31 cellular contexts compared by ENCODE assay signal in the genomic region with DNA sequence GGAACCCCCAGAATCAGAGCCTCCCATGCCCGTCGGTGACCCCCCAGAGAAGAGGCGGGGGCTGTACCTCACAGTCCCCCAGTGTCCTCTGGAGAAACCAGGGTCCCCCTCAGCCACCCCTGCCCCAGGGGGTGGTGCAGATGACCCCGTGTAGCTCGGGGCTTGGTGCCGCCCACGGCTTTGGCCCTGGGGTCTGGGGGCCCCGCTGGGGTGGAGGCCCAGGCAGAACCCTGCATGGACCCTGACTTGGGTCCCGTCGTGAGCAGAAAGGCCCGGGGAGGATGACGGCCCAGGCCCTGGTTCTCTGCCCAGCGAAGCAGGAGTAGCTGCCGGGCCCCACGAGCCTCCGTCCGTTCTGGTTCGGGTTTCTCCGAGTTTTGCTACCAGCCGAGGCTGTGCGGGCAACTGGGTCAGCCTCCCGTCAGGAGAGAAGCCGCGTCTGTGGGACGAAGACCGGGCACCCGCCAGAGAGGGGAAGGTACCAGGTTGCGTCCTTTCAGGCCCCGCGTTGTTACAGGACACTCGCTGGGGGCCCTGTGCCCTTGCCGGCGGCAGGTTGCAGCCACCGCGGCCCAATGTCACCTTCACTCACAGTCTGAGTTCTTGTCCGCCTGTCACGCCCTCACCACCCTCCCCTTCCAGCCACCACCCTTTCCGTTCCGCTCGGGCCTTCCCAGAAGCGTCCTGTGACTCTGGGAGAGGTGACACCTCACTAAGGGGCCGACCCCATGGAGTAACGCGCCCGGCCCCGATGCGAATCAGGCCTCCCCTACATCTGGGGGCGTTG. TPM values are rescaled to one million over a fixed set of nuclear protein-coding genes. Genes with fewer than 3 reads are reported as not detected.
"Had no signal": no experiment of that assay in that cellular context is flagged by ENCODE, and none has a peak within 500 bp of the region (broad histone marks: within the 10 kb centered on the region; RNA-seq: fewer than 3 reads in every experiment).

No MANE protein-coding gene starts in this region.

- FAIRE-seq: endometrium, islet of Langerhans, urothelium cell line had no signal

- H3K4me1 ChIP-seq: gastrocnemius medialis, heart right ventricle, left ventricle myocardium inferior, lower lobe of right lung, upper lobe of left lung had no signal

- H3K27me3 ChIP-seq: heart right ventricle, testis, upper lobe of left lung had no signal

- H3K36me3 Mint-ChIP-seq: naive B cell; natural killer cell treated with Interleukin-12 subunit alpha and Interleukin-12 subunit beta and Interleukin-15 and Interleukin-18, amount 100 ng/mL, for 72 hours; stimulated activated memory B cell treated with anti-CD40 and anti-IgM and Interleukin-4, amounts not matched to agents 10 μg/mL and 1 μg/mL and 100 μg/mL, for 72 hours had no signal

- H3K9me3 ChIP-seq: gastrocnemius medialis, heart right ventricle, left ventricle myocardium inferior, lower lobe of right lung, testis, tibial artery, upper lobe of left lung had no signal

- ATAC-seq: effector memory CD8-positive, alpha-beta T cell; gastrocnemius medialis; heart right ventricle; left cardiac atrium; lower lobe of right lung; natural killer cell treated with Interleukin-12 subunit alpha and Interleukin-12 subunit beta and Interleukin-15 and Interleukin-18, amount 100 ng/mL, for 72 hours; sciatic nerve; stimulated activated memory B cell treated with anti-CD40 and anti-IgM and Interleukin-4, amounts not matched to agents 10 μg/mL and 1 μg/mL and 100 μg/mL, for 72 hours; stimulated activated naive CD8-positive, alpha-beta T cell treated with anti-CD3 and anti-CD28 coated beads, Interleukin-15, Interleukin-2, amounts not matched to agents 100 U/mL and 50 U/mL, for 24 hours had no signal

- H3K36me3 ChIP-seq: gastrocnemius medialis, heart right ventricle, left ventricle myocardium inferior, lower lobe of right lung, upper lobe of left lung had no signal

- H3K4me3 ChIP-seq: gastrocnemius medialis, heart right ventricle, left ventricle myocardium inferior, lower lobe of right lung, testis, tibial artery, upper lobe of left lung had no signal

- H3K27ac ChIP-seq: gastrocnemius medialis, heart right ventricle, left ventricle myocardium inferior, lower lobe of right lung, parathyroid adenoma, testis, tibial artery, upper lobe of left lung had no signal

- DNase-seq: cerebellar nuclear complex; cortex of kidney; effector memory CD8-positive, alpha-beta T cell; foreskin fibroblast; gastrocnemius medialis; heart right ventricle; hippocampal formation; left cardiac atrium; left ventricle myocardium inferior; lower lobe of right lung; naive B cell; stimulated activated CD4-positive, alpha-beta T cell treated with anti-CD3 and anti-CD28 coated beads, Interleukin-4, amount 100 ng/mL, for 4 hours; stimulated activated naive CD8-positive, alpha-beta T cell treated with anti-CD3 and anti-CD28 coated beads, Interleukin-15, Interleukin-2, amounts not matched to agents 100 U/mL and 50 U/mL, for 24 hours; substantia nigra; tibial artery had no signal

- H3K9me3 Mint-ChIP-seq: effector memory CD8-positive, alpha-beta T cell; naive B cell; natural killer cell treated with Interleukin-12 subunit alpha and Interleukin-12 subunit beta and Interleukin-15 and Interleukin-18, amount 100 ng/mL, for 72 hours; neural crest cell; stimulated activated memory B cell treated with anti-CD40 and anti-IgM and Interleukin-4, amounts not matched to agents 10 μg/mL and 1 μg/mL and 100 μg/mL, for 72 hours had no signal

- H3K4me1 Mint-ChIP-seq: naive B cell; neural crest cell; stimulated activated memory B cell treated with anti-CD40 and anti-IgM and Interleukin-4, amounts not matched to agents 10 μg/mL and 1 μg/mL and 100 μg/mL, for 72 hours had no signal

- H3K27ac Mint-ChIP-seq: effector memory CD8-positive, alpha-beta T cell; naive B cell; natural killer cell treated with Interleukin-12 subunit alpha and Interleukin-12 subunit beta and Interleukin-15 and Interleukin-18, amount 100 ng/mL, for 72 hours; progenitor cell of endocrine pancreas; stimulated activated memory B cell treated with anti-CD40 and anti-IgM and Interleukin-4, amounts not matched to agents 10 μg/mL and 1 μg/mL and 100 μg/mL, for 72 hours had no signal

- H3K4me3 Mint-ChIP-seq: effector memory CD8-positive, alpha-beta T cell; naive B cell; natural killer cell treated with Interleukin-12 subunit alpha and Interleukin-12 subunit beta and Interleukin-15 and Interleukin-18, amount 100 ng/mL, for 72 hours; neural crest cell; stimulated activated memory B cell treated with anti-CD40 and anti-IgM and Interleukin-4, amounts not matched to agents 10 μg/mL and 1 μg/mL and 100 μg/mL, for 72 hours had no signal

- H3K27me3 Mint-ChIP-seq: natural killer cell treated with Interleukin-12 subunit alpha and Interleukin-12 subunit beta and Interleukin-15 and Interleukin-18, amount 100 ng/mL, for 72 hours; progenitor cell of endocrine pancreas had no signal

RNA-seq across cellular contexts. Expression of a gene that starts 4.0 kb away (rescaled TPM):
- total RNA-seq: dermis microvascular lymphatic vessel endothelial cell, kidney epithelial cell, left ventricle myocardium inferior, mononuclear cell, neural crest cell, osteoblast, progenitor cell of endocrine pancreas, skeletal muscle tissue had no signal

RNA-seq across cellular contexts. Expression of a gene that starts 8.9 kb away (rescaled TPM):
- total RNA-seq: dermis microvascular lymphatic vessel endothelial cell, kidney epithelial cell, mononuclear cell, neural crest cell, osteoblast, progenitor cell of endocrine pancreas, skeletal muscle tissue had no signal

RNA-seq across cellular contexts. Expression of a gene that starts 19.5 kb away (rescaled TPM):
- total RNA-seq: dermis microvascular lymphatic vessel endothelial cell, kidney epithelial cell, mononuclear cell, neural crest cell, osteoblast, progenitor cell of endocrine pancreas had no signal

RNA-seq across cellular contexts. Expression of a gene that starts 34.8 kb away (rescaled TPM):
- total RNA-seq: dermis microvascular lymphatic vessel endothelial cell; kidney epithelial cell; left ventricle myocardium inferior; mononuclear cell; natural killer cell treated with Interleukin-12 subunit alpha and Interleukin-12 subunit beta and Interleukin-15 and Interleukin-18, amount 100 ng/mL, for 72 hours; neural crest cell; osteoblast; progenitor cell of endocrine pancreas; skeletal muscle tissue had no signal
